In genomic region chr1:3431686-3432085, GRCh38 we compare ENCODE assay signal across 30 cellular contexts. TPM values are rescaled to one million over a fixed set of nuclear protein-coding genes. Genes with fewer than 3 reads are reported as not detected.
"Had no signal": no experiment of that assay in that cellular context is flagged by ENCODE, and none has a peak within 500 bp of the region (broad histone marks: within the 10 kb centered on the region; RNA-seq: fewer than 3 reads in every experiment).

No MANE protein-coding gene starts in this region.

- H3K27me3 ChIP-seq: cardiac muscle cell, MG63, SJSA1 had no signal

- H3K27me3 Mint-ChIP-seq: activated B cell treated with CpG ODN at 0.5 μM for 24 hours; activated CD4-positive, alpha-beta memory T cell treated with anti-CD3 and anti-CD28 coated beads for 36 hours; activated naive CD8-positive, alpha-beta T cell; activated naive CD8-positive, alpha-beta T cell treated with anti-CD3 and anti-CD28 coated beads, Interleukin-2, amount 50 U/mL, for 24 hours; central memory CD8-positive, alpha-beta T cell had no signal

- H3K36me3 ChIP-seq: MG63, SJSA1 had no signal

- H3K9ac ChIP-seq: SK-N-SH had no signal

- H3K4me3 Mint-ChIP-seq: activated B cell treated with CpG ODN at 0.5 μM for 24 hours; activated CD4-positive, alpha-beta memory T cell treated with anti-CD3 and anti-CD28 coated beads for 36 hours; activated naive CD4-positive, alpha-beta T cell treated with anti-CD3 and anti-CD28 coated beads for 36 hours; activated naive CD8-positive, alpha-beta T cell; activated naive CD8-positive, alpha-beta T cell treated with anti-CD3 and anti-CD28 coated beads, Interleukin-2, amount 50 U/mL, for 24 hours; activated T-cell treated with anti-CD3 and anti-CD28 coated beads, Interleukin-2, amount 50 U/mL, for 4 hours; activated T-helper 1 cell treated with anti-CD3 and anti-CD28 coated beads, Interleukin-12 subunit alpha, Interleukin-12 subunit beta, Interleukin-2, Interleukin-4 antibody, amounts not matched to agents 30 ng/mL and 10 ng/mL and 1 ng/mL, durations not matched to agents 14 hours and 24 hours and 36 hours; central memory CD8-positive, alpha-beta T cell; T-helper 1 cell treated with Interleukin-12 subunit alpha and Interleukin-12 subunit beta and Interleukin-4 antibody, amounts not matched to agents 30 μg/mL and 1 μg/mL, for 36 hours; T-helper 2 cell treated with Interferon-gamma antibody and Interleukin-4, amounts not matched to agents 5 μg/mL and 100 μg/mL, for 36 hours had no signal

- H3K4me3 ChIP-seq: cardiac muscle cell, K562, MG63, PC-9, SJSA1 had no signal

- H3K27ac Mint-ChIP-seq: activated B cell treated with CpG ODN at 0.5 μM for 24 hours; activated CD4-positive, alpha-beta memory T cell treated with anti-CD3 and anti-CD28 coated beads for 36 hours; activated naive CD4-positive, alpha-beta T cell treated with anti-CD3 and anti-CD28 coated beads for 36 hours; activated naive CD8-positive, alpha-beta T cell; activated naive CD8-positive, alpha-beta T cell treated with anti-CD3 and anti-CD28 coated beads, Interleukin-2, amount 50 U/mL, for 24 hours; activated T-helper 1 cell treated with anti-CD3 and anti-CD28 coated beads, Interleukin-12 subunit alpha, Interleukin-12 subunit beta, Interleukin-2, Interleukin-4 antibody, amounts not matched to agents 30 ng/mL and 10 ng/mL and 1 ng/mL, durations not matched to agents 14 hours and 24 hours and 36 hours; T-helper 1 cell treated with Interleukin-12 subunit alpha and Interleukin-12 subunit beta and Interleukin-4 antibody, amounts not matched to agents 30 μg/mL and 1 μg/mL, for 36 hours; T-helper 2 cell treated with Interferon-gamma antibody and Interleukin-4, amounts not matched to agents 5 μg/mL and 100 μg/mL, for 36 hours had no signal

- H3K4me1 Mint-ChIP-seq: activated B cell treated with CpG ODN at 0.5 μM for 24 hours; activated naive CD8-positive, alpha-beta T cell treated with anti-CD3 and anti-CD28 coated beads, Interleukin-2, amount 50 U/mL, for 24 hours; central memory CD8-positive, alpha-beta T cell had no signal

- H3K4me2 ChIP-seq: PC-9, SK-N-SH had no signal

- H3K27ac ChIP-seq: cardiac muscle cell, PC-9, SJSA1 had no signal

- H2AFZ ChIP-seq: PC-9 had no signal

- H3K9me2 ChIP-seq: SK-N-SH had no signal

- H3K9me3 ChIP-seq: MG63, SJSA1, SK-N-SH had no signal

- ATAC-seq: activated naive CD8-positive, alpha-beta T cell treated with anti-CD3 and anti-CD28 coated beads, Interleukin-2, amount 50 U/mL, for 24 hours; activated T-cell treated with anti-CD3 and anti-CD28 coated beads, Interleukin-2, amount 50 U/mL, for 4 hours had no signal

- DNase-seq: activated B cell treated with CpG ODN at 0.5 μM for 24 hours; activated CD4-positive, alpha-beta memory T cell treated with anti-CD3 and anti-CD28 coated beads for 36 hours; activated CD4-positive, alpha-beta T cell treated with anti-CD3 and anti-CD28 coated beads for 4 hours; activated CD4-positive, alpha-beta T cell treated with anti-CD3 and anti-CD28 coated beads, Interleukin-2, amount 50 U/mL, for 1 hour; activated CD4-positive, CD25-positive, alpha-beta regulatory T cell treated with anti-CD3 and anti-CD28 coated beads, Interleukin-2, amount 50 U/mL, for 72 hours; activated CD8-positive, alpha-beta memory T cell treated with anti-CD3 and anti-CD28 coated beads, Interleukin-2, amount 50 U/mL, for 4 hours; activated gamma-delta T cell treated with Interleukin-2 at 50 U/mL for 16 hours; activated naive CD4-positive, alpha-beta T cell treated with anti-CD3 and anti-CD28 coated beads for 36 hours; activated naive CD8-positive, alpha-beta T cell treated with anti-CD3 and anti-CD28 coated beads, Interleukin-2, amount 50 U/mL, for 24 hours; activated T-cell treated with anti-CD3 and anti-CD28 coated beads for 4 hours; activated T-cell treated with anti-CD3 and anti-CD28 coated beads, Interleukin-2, amount 50 U/mL, for 4 hours; anterior cingulate cortex; MG63; NCI-H1048; NCI-H1105 treated with DMSO at 0.1 percent for 48 hours; NCI-H1436; NCI-H1694; NCI-H2029; NCI-H345; NCI-H524 treated with DMSO at 0.1 percent for 48 hours; PC-9 had no signal

- H3K4me1 ChIP-seq: SJSA1 had no signal

- H3K36me3 Mint-ChIP-seq: activated CD4-positive, alpha-beta memory T cell treated with anti-CD3 and anti-CD28 coated beads for 36 hours; activated naive CD8-positive, alpha-beta T cell had no signal

- H3K9me3 Mint-ChIP-seq: activated B cell treated with CpG ODN at 0.5 μM for 24 hours; activated CD4-positive, alpha-beta memory T cell treated with anti-CD3 and anti-CD28 coated beads for 36 hours; activated naive CD4-positive, alpha-beta T cell treated with anti-CD3 and anti-CD28 coated beads for 36 hours; activated naive CD8-positive, alpha-beta T cell treated with anti-CD3 and anti-CD28 coated beads, Interleukin-2, amount 50 U/mL, for 24 hours; activated T-cell treated with anti-CD3 and anti-CD28 coated beads, Interleukin-2, amount 50 U/mL, for 4 hours; activated T-helper 1 cell treated with anti-CD3 and anti-CD28 coated beads, Interleukin-12 subunit alpha, Interleukin-12 subunit beta, Interleukin-2, Interleukin-4 antibody, amounts not matched to agents 30 ng/mL and 10 ng/mL and 1 ng/mL, durations not matched to agents 14 hours and 24 hours and 36 hours; central memory CD8-positive, alpha-beta T cell; T-helper 1 cell treated with Interleukin-12 subunit alpha and Interleukin-12 subunit beta and Interleukin-4 antibody, amounts not matched to agents 30 μg/mL and 1 μg/mL, for 36 hours; T-helper 2 cell treated with Interferon-gamma antibody and Interleukin-4, amounts not matched to agents 5 μg/mL and 100 μg/mL, for 36 hours had no signal

RNA-seq across cellular contexts. Expression of gene ARHGEF16, which starts 22.8 kb away (rescaled TPM):
- total RNA-seq: activated B cell treated with CpG ODN at 0.5 μM for 24 hours; activated T-helper 1 cell treated with anti-CD3 and anti-CD28 coated beads, Interleukin-12 subunit alpha, Interleukin-12 subunit beta, Interleukin-2, Interleukin-4 antibody, amounts not matched to agents 30 ng/mL and 10 ng/mL and 1 ng/mL, durations not matched to agents 14 hours and 24 hours and 36 hours had no signal
